8 cellular contexts compared by ENCODE assay signal in genomic region chr6:16514249-16514648, GRCh38.
DNase-seq lines count a peak whose midpoint lies in the region; ATAC-seq, FAIRE-seq and TF ChIP-seq lines count a peak whose summit lies in the region.

No MANE protein-coding gene starts in this region.

- peak; percentile 67 for TF ChIP-seq CTCF in A673 (conservative IDR thresholded peaks at IDR 0.05; ENCODE audit: low read depth, low read length)
- peak; percentile 55 for TF ChIP-seq CTCF in GM10248 (IDR thresholded peaks at IDR 0.05; ENCODE audit: control extremely low read depth, extremely low read depth, low read depth, missing control alignments)
- TF ChIP-seq CTCF in GM12878 (IDR thresholded peaks at IDR 0.05 in 2 of 3, conservative IDR thresholded peaks at IDR 0.05 in 1 of 3; ENCODE audit: control insufficient read depth in 2 of 3, extremely low read depth in 1 of 3, insufficient read depth in 1 of 3, low read depth in 3 of 3, low read length in 3 of 3), result peak; percentile 49 to 62 (median 60)
- TF ChIP-seq CTCF in keratinocyte (optimal IDR thresholded peaks at IDR 0.05 in 1 of 3, IDR thresholded peaks at IDR 0.05 in 1 of 3, conservative IDR thresholded peaks at IDR 0.05 in 1 of 3; ENCODE audit: extremely low read depth in 1 of 3, insufficient read depth in 2 of 3, low read length in 3 of 3), result peak; percentile 38 to 60 (median 51)

- in situ Hi-C loops in GM12878 (cut with MboI), result loop anchor here (5.0 to 10.0 kb wide), 3 partner anchors 179 to 451 kb away; partner anchors contain the start of gene ATXN1

- dilution Hi-C loops in keratinocyte (cut with MboI; ENCODE audit: extremely low pct_ligation_motif_present, low sequenced_read_pairs), result no loop called here

- H3K36me3 ChIP-seq in A673 (ENCODE audit: insufficient read depth, low read length, poor library complexity, severe bottlenecking), result no peaks in the 10 kb centered on the region
- peaks cover 0 to 2% of the 10 kb centered on the region in 2 experiments; a peak in 1 of 4 replicates for H3K36me3 ChIP-seq in GM12878 (ENCODE audit: control insufficient read depth in 2 of 2, insufficient read depth in 2 of 2, low read length in 1 of 2)
- peaks cover 3% of the 10 kb centered on the region in 2 experiments for H3K36me3 ChIP-seq in keratinocyte (ENCODE audit: control insufficient read depth in 2 of 2, extremely low read depth in 1 of 2, insufficient read depth in 2 of 2, low read length in 2 of 2)

- CTCF ChIA-PET in A673 (lab: Charles Lee) (interaction anchor here (1.3 to 1.6 kb wide), 2 partner anchors 247 to 572 kb away, joined by 9 to 13 read pairs; partner anchors contain the start of gene ATXN1), GM10248 (lab: Yijun Ruan, JAX) (interaction anchor here (0.8 to 8.4 kb wide), 29 partner anchors 9 to 248 kb away, joined by 3 to 106 read pairs (median 5); partner anchors contain the start of gene ATXN1), GM12878 (lab: Yijun Ruan, JAX) (interaction anchor here (0.6 to 10.6 kb wide), 34 partner anchors 11 to 258 kb away, joined by 3 to 203 read pairs (median 4); partner anchors contain the start of gene ATXN1)

- H3K27me3 ChIP-seq in A673 (replicated peaks; ENCODE audit: insufficient read depth, low read depth, low read length, poor library complexity), result no peaks in the 10 kb centered on the region
- no peaks in the 10 kb centered on the region for H3K27me3 ChIP-seq in GM12878 (replicated peaks in 1 of 2; ENCODE audit: control insufficient read depth in 2 of 2, insufficient read depth in 2 of 2, low read length in 1 of 2)
- no peaks in the 10 kb centered on the region for H3K27me3 ChIP-seq in keratinocyte (ENCODE audit: control insufficient read depth, extremely low read depth, insufficient read depth, low read length)

- POLR2A ChIA-PET in A673 (lab: Charles Lee; ENCODE audit: low non-redundant PET) (no interaction called here), GM10248 (lab: Yijun Ruan, JAX) (no interaction called here), GM12878 (lab: Charles Lee) (interaction anchor here (0.6 to 4.4 kb wide), 6 partner anchors 10 to 249 kb away, joined by 3 to 14 read pairs (median 5); no protein-coding TSS in a partner anchor)

- H3K27ac ChIP-seq in A673 (ENCODE audit: low read depth, low read length, poor library complexity, severe bottlenecking) (no peak overlapping the region), GM12878 (ENCODE audit: control insufficient read depth, insufficient read depth) (no peak overlapping the region), keratinocyte (ENCODE audit: control insufficient read depth, insufficient read depth, low read length) (no peak overlapping the region), temporal lobe (ENCODE audit: low read depth, low read length) (peak overlapping the region; percentile 40)

- ATAC-seq in GM12878 (peak; percentile 50), GM19463 (IDR thresholded peaks at IDR 0.05; ENCODE audit: unreplicated experiment) (no peak)

- no peaks in the 10 kb centered on the region for H3K9me3 ChIP-seq in A673 (ENCODE audit: low read depth, low read length, poor library complexity, severe bottlenecking)
- H3K9me3 ChIP-seq in GM12878 (replicated peaks; ENCODE audit: control insufficient read depth, insufficient read depth, low read length), result no peaks in the 10 kb centered on the region
- H3K9me3 ChIP-seq in keratinocyte (ENCODE audit: control insufficient read depth, low read depth, low read length), result no peaks in the 10 kb centered on the region

- 36% methylated on average over 8 of the region's 8 CpGs for WGBS in GM12878 (ENCODE audit: insufficient coverage, insufficient replicate concordance, low lambda C conversion rate, missing lambda C conversion rate)

- SMC1A ChIA-PET in GM12878 (lab: Charles Lee; ENCODE audit: uncharacterized antibody, unreplicated experiment), result interaction anchor here (0.8 to 10.2 kb wide), 30 partner anchors 9 to 253 kb away, joined by 3 to 135 read pairs (median 6); partner anchors contain the start of gene ATXN1

- FAIRE-seq in GM12878 (lab: Jason Lieb, UNC) (peak; percentile 82), keratinocyte (lab: Jason Lieb, UNC) (peak; percentile 56)

- H3K4me2 ChIP-seq in GM12878 (ENCODE audit: control insufficient read depth, insufficient read depth) (no peak overlapping the region), keratinocyte (ENCODE audit: control insufficient read depth, extremely low read depth, insufficient read depth, low read depth, low read length) (no peak overlapping the region)

- no peaks in the 10 kb centered on the region for H3K9me1 ChIP-seq in keratinocyte (ENCODE audit: control insufficient read depth, extremely low read depth, insufficient read depth, low read length)

- H3K79me2 ChIP-seq in GM12878 (ENCODE audit: control insufficient read depth, insufficient read depth, low read length) (no peaks in the 10 kb centered on the region), keratinocyte (ENCODE audit: control insufficient read depth, insufficient read depth, low read length) (no peaks in the 10 kb centered on the region)

- peak; percentile 81 for DNase-seq in A673 (ENCODE audit: low spot score)
- DNase-seq in GM10248 (ENCODE audit: extremely low spot score), result peak; percentile 42
- DNase-seq in OCI-M1 (lab: John Stamatoyannopoulos, UW), result peak; percentile 84
- no peak for DNase-seq in GM12878 (ENCODE audit: low read depth, low spot score)
- DNase-seq in keratinocyte (ENCODE audit: low read depth, low spot score), result no peak
- no peak for DNase-seq in NCI-H2029 (lab: John Stamatoyannopoulos, UW)

- TF ChIP-seq POLR2A in GM12878 (IDR thresholded peaks at IDR 0.05; ENCODE audit: low read depth, low read length), result no peak

- no peaks in the 10 kb centered on the region for H4K20me1 ChIP-seq in GM12878 (ENCODE audit: control insufficient read depth, insufficient read depth)
- no peaks in the 10 kb centered on the region for H4K20me1 ChIP-seq in keratinocyte (ENCODE audit: control insufficient read depth, extremely low read depth, insufficient read depth, low read length)

- TF ChIP-seq EP300 in GM12878 (IDR thresholded peaks at IDR 0.05; ENCODE audit: borderline replicate concordance in 1 of 2, control insufficient read depth in 1 of 2, low read depth in 2 of 2, low read length in 2 of 2), result no peak

- no peak overlapping the region for H2AFZ ChIP-seq in GM12878 (ENCODE audit: control insufficient read depth, low read depth, low read length)
- no peak overlapping the region for H2AFZ ChIP-seq in keratinocyte (ENCODE audit: control insufficient read depth, low read length)

- no peak overlapping the region for H3K4me3 ChIP-seq in A673 (ENCODE audit: low read depth, low read length, poor library complexity, severe bottlenecking)
- no peak overlapping the region for H3K4me3 ChIP-seq in GM12878
- no peak overlapping the region for H3K4me3 ChIP-seq in keratinocyte (ENCODE audit: control insufficient read depth in 2 of 3, extremely low read depth in 1 of 3, insufficient read depth in 2 of 3, low read depth in 1 of 3, low read length in 3 of 3)

- no peak overlapping the region for H3K9ac ChIP-seq in GM12878 (ENCODE audit: control insufficient read depth, insufficient read depth, low read length)
- no peak overlapping the region for H3K9ac ChIP-seq in keratinocyte (ENCODE audit: control insufficient read depth, extremely low read depth, insufficient read depth, low read length)

- H3K4me1 ChIP-seq in A673 (ENCODE audit: insufficient read depth, low read length, poor library complexity, severe bottlenecking) (no peaks in the 10 kb centered on the region), GM12878 (ENCODE audit: control insufficient read depth, insufficient read depth, low read length) (peaks cover 45% of the 10 kb centered on the region), keratinocyte (ENCODE audit: control insufficient read depth, extremely low read depth, insufficient read depth, low read length) (peaks cover 16% of the 10 kb centered on the region)

- peak; percentile 78 for TF ChIP-seq RAD21 in GM12878 (IDR thresholded peaks at IDR 0.05; ENCODE audit: insufficient read depth, low read depth, low read length)

- RAD21 ChIA-PET in GM12878 (lab: Charles Lee; ENCODE audit: unreplicated experiment), result interaction anchor here (0.6 to 8.7 kb wide), 27 partner anchors 10 to 257 kb away, joined by 3 to 110 read pairs (median 4); partner anchors contain the start of gene ATXN1

- BruUV-seq in A673 (replicated peaks; lab: Mats Ljungman, UMichigan), result no TSS peak
- BruUV-seq in GM12878 (replicated peaks; lab: Mats Ljungman, UMichigan), result no TSS peak

- intact Hi-C loops in A673 (cut with micrococcal nuclease; ENCODE audit: unreplicated experiment), result loop anchor here (5.0 to 10.0 kb wide), 4 partner anchors 182 to 571 kb away; partner anchors contain the start of gene ATXN1
- intact Hi-C loops in GM12878 (cut with micrococcal nuclease; ENCODE audit: unreplicated experiment), result loop anchor here (5.0 kb wide), 4 partner anchors 42 to 248 kb away; partner anchors contain the start of gene ATXN1

TF ChIP-seq in GM12878, 131 proteins besides CTCF, POLR2A, EP300 and RAD21 (continues in another document):
- TF ChIP-seq SUZ12 (IDR thresholded peaks at IDR 0.05; ENCODE audit: unreplicated experiment) (no peak), SMC3 (IDR thresholded peaks at IDR 0.05; ENCODE audit: borderline replicate concordance, low read length) (peak; percentile 71; the same call in 1 of the 2 replicates), MEF2A (IDR thresholded peaks at IDR 0.05; ENCODE audit: insufficient read depth, low read depth, low read length) (0 out of 2 replicates have a peak, but pooled peaks have one; percentile 14), E2F4 (IDR thresholded peaks at IDR 0.05; ENCODE audit: low read depth, low read length) (no peak), RUNX3 (IDR thresholded peaks at IDR 0.05; ENCODE audit: low read length) (peak; percentile 72), EGR1 (IDR thresholded peaks at IDR 0.05; ENCODE audit: borderline replicate concordance in 1 of 2, low read depth in 2 of 2, low read length in 2 of 2) (0 out of 3 replicates have a peak, but pooled peaks of 1 of the 2 experiments have one; percentile 17), USF1 (IDR thresholded peaks at IDR 0.05; ENCODE audit: borderline replicate concordance, extremely low read length, insufficient read depth, low read depth, low read length) (no peak)

Comparison
In these comparisons a context has a peak if more than half of its experiments do, and no peak if none do; other contexts are left out.
1. DNase-seq: peak in A673 (single experiment), GM10248 (single experiment) and OCI-M1 (single experiment); none in GM12878 (single experiment), keratinocyte (single experiment) and NCI-H2029 (single experiment).
2. Peak in every context shown above with its lines, with median percentiles within 50 percentile points of each other: CTCF ChIP-seq.